8 cellular contexts compared by ENCODE assay signal in the genomic region with DNA sequence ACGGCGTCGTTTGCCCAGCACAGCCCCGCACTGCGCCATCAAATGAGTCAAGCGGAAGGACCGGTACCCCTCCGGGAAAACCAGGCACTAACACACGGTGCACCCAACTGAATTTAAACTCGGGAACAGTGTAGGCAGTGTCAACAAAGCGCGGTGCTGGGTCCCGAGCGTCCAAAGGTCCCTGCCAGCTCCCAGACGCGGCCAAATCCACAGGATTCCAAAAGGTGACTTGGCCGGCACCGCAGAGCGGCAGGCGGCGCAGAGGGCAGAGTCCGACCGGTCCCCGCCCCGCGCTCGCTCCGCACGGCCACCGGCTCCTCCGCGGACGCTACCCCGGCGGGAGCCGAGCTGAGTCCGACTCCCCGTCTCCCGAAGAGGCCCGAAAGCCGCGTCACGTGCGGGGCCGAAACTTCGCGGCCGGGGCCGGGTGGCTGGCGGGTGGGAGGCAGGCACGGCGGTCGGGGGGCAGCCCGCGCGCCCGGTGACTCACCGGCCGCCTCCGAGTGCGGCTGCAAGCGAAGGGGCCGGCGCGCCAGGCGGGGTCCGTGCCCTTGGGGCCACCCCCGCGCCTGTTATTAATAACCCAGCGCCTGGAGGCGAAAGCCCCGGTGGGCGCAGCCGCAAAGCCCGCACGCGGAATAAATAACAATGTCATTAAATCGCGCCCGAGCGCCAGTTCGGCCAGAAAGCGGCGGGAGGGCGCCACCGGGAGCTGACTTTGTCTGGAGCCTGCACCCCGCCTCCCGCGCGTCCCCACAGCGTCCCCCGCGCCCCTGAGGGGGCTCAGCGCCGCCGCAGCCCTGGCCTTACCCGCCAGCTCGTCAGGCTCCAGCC. TPM values are rescaled to one million over a fixed set of nuclear protein-coding genes. Genes with fewer than 3 reads are reported as not detected.
DNase-seq lines count a peak whose midpoint lies in the region; ATAC-seq, FAIRE-seq and TF ChIP-seq lines count a peak whose summit lies in the region.

No MANE protein-coding gene starts in this region.

- TF ChIP-seq CTCF in A549 (IDR thresholded peaks at IDR 0.05) (peak; percentile 28; the same call in 2 of the 3 replicates), GM12873 (IDR thresholded peaks at IDR 0.05; ENCODE audit: insufficient read depth, low read depth, low read length, missing control alignments) (peak; percentile 3), stomach (IDR thresholded peaks at IDR 0.05) (no peak)

- H3K9me3 ChIP-seq in A549 (no peaks in the 10 kb centered on the region), stomach (no peaks in the 10 kb centered on the region)

- H3K4me2 ChIP-seq in A549, result peak overlapping the region; percentile 85

- peak overlapping the region; percentile 60 for H3K4me3 ChIP-seq in A549
- peak overlapping the region; percentile 84 to 97 (median 93) for H3K4me3 ChIP-seq in stomach

- H3K4me1 ChIP-seq in A549 (peaks cover 36% of the 10 kb centered on the region), stomach (peaks cover 0 to 40% (median 24%) of the 10 kb centered on the region in 4 donors)

- ATAC-seq in A549 (peak; percentile 69 to 79), HG02623 (IDR thresholded peaks at IDR 0.05; ENCODE audit: unreplicated experiment) (peak; percentile 30)

- intact Hi-C loops in stomach (cut with DNase I; ENCODE audit: low total_unique reads), result no loop called here

- TF ChIP-seq EP300 in A549 (IDR thresholded peaks at IDR 0.05) (no peak), stomach (IDR thresholded peaks at IDR 0.05) (no peak)

- TF ChIP-seq POLR2A in A549 (IDR thresholded peaks at IDR 0.05; ENCODE audit: low read length) (no peak; the same call in 1 of the 2 replicates), erythroblast (IDR thresholded peaks at IDR 0.05; ENCODE audit: low read length) (peak; percentile 23), stomach (IDR thresholded peaks at IDR 0.05) (no peak)

- 3% methylated on average over 30 of the region's 98 CpGs for WGBS in A549 (ENCODE audit: missing lambda C conversion rate)
- WGBS in stomach, 5 donors, result 0 to 1% (median 1%) methylated on average over 24 to 98 of the region's 98 CpGs

- CTCF ChIA-PET in A549 (lab: Yijun Ruan, JAX), result interaction anchor here (0.6 to 3.4 kb wide), 10 partner anchors 9 to 187 kb away, joined by 3 to 21 read pairs (median 4); no protein-coding TSS in a partner anchor

- H3K27ac ChIP-seq in A549, result peak overlapping the region; percentile 86 to 97
- peak overlapping the region; percentile 95 to 99 (median 96) for H3K27ac ChIP-seq in stomach

- H3K27me3 ChIP-seq in stomach, result peaks cover 0 to 12% (median 0%) of the 10 kb centered on the region in 3 donors

- DNase-seq in A549 (ENCODE audit: low read depth in 1 of 2, low spot score in 1 of 2), result peak; percentile 62 to 81
- DNase-seq in NCI-H1105 (lab: John Stamatoyannopoulos, UW), result peak; percentile 42
- DNase-seq in activated CD4-positive, alpha-beta T cell treated with anti-CD3 and anti-CD28 coated beads, Interleukin-2, amount 50 U/mL, for 48 hours, result peak; percentile 34 to 37
- DNase-seq in erythroblast (lab: John Stamatoyannopoulos, UW), result peak; percentile 65 to 70
- DNase-seq in midbrain (lab: John Stamatoyannopoulos, UW), result peak; percentile 81
- DNase-seq in stomach, result peak; percentile 76

- no peaks in the 10 kb centered on the region for H3K36me3 ChIP-seq in stomach

- peak; percentile 24 to 25; a peak in 1 of 5 replicates for TF ChIP-seq RAD21 in A549 (conservative IDR thresholded peaks at IDR 0.05 in 1 of 2, IDR thresholded peaks at IDR 0.05 in 1 of 2)

- FAIRE-seq in A549 (lab: Jason Lieb, UNC), result no peak

- POLR2A ChIA-PET in A549 (lab: Yijun Ruan, JAX), result interaction anchor here (0.8 to 3.6 kb wide), 12 partner anchors 11 to 264 kb away, joined by 3 to 44 read pairs (median 4); no protein-coding TSS in a partner anchor

TF ChIP-seq in A549, 52 proteins besides CTCF, POLR2A, EP300 and RAD21 (continues in another document):
- TF ChIP-seq, protein P1, sequence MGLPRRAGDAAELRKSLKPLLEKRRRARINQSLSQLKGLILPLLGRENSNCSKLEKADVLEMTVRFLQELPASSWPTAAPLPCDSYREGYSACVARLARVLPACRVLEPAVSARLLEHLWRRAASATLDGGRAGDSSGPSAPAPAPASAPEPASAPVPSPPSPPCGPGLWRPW (IDR thresholded peaks at IDR 0.05), result no peak
- TF ChIP-seq RARB (CRISPR knock-in tag; IDR thresholded peaks at IDR 0.05) (no peak), ESRRA (IDR thresholded peaks at IDR 0.05; ENCODE audit: borderline replicate concordance, low read length) (no peak), ZNF302 (CRISPR knock-in tag; IDR thresholded peaks at IDR 0.05) (no peak), CEBPB (IDR thresholded peaks at IDR 0.05) (no peak), HDAC2 (IDR thresholded peaks at IDR 0.05) (no peak), HOXA7 (CRISPR knock-in tag; IDR thresholded peaks at IDR 0.05) (no peak), FOSB (CRISPR knock-in tag; IDR thresholded peaks at IDR 0.05) (no peak), ZSCAN20 (CRISPR knock-in tag; IDR thresholded peaks at IDR 0.05) (peak; percentile 78), FOXS1 (CRISPR knock-in tag; IDR thresholded peaks at IDR 0.05) (no peak), TP53 (CRISPR knock-in tag; IDR thresholded peaks at IDR 0.05) (no peak), KDM1A (IDR thresholded peaks at IDR 0.05; ENCODE audit: low read depth) (no peak), TFCP2L1 (CRISPR knock-in tag; IDR thresholded peaks at IDR 0.05) (no peak), CBX8 (IDR thresholded peaks at IDR 0.05) (no peak), SREBF2 (IDR thresholded peaks at IDR 0.05) (no peak), EHF (CRISPR knock-in tag; IDR thresholded peaks at IDR 0.05) (no peak), HOXB5 (CRISPR knock-in tag; IDR thresholded peaks at IDR 0.05) (no peak; the same call in 1 of the 2 replicates), JUNB (IDR thresholded peaks at IDR 0.05) (no peak; the same call in 1 of the 2 replicates)
- TF ChIP-seq, protein P2, sequence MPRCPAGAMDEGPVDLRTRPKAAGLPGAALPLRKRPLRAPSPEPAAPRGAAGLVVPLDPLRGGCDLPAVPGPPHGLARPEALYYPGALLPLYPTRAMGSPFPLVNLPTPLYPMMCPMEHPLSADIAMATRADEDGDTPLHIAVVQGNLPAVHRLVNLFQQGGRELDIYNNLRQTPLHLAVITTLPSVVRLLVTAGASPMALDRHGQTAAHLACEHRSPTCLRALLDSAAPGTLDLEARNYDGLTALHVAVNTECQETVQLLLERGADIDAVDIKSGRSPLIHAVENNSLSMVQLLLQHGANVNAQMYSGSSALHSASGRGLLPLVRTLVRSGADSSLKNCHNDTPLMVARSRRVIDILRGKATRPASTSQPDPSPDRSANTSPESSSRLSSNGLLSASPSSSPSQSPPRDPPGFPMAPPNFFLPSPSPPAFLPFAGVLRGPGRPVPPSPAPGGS (IDR thresholded peaks at IDR 0.05), result peak; percentile 52; the same call in 1 of the 3 replicates
- TF ChIP-seq, protein P3, sequence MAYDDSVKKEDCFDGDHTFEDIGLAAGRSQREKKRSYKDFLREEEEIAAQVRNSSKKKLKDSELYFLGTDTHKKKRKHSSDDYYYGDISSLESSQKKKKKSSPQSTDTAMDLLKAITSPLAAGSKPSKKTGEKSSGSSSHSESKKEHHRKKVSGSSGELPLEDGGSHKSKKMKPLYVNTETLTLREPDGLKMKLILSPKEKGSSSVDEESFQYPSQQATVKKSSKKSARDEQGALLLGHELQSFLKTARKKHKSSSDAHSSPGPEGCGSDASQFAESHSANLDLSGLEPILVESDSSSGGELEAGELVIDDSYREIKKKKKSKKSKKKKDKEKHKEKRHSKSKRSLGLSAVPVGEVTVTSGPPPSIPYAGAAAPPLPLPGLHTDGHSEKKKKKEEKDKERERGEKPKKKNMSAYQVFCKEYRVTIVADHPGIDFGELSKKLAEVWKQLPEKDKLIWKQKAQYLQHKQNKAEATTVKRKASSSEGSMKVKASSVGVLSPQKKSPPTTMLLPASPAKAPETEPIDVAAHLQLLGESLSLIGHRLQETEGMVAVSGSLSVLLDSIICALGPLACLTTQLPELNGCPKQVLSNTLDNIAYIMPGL (CRISPR knock-in tag; IDR thresholded peaks at IDR 0.05; ENCODE audit: borderline replicate concordance), result no peak
- TF ChIP-seq, protein P4, sequence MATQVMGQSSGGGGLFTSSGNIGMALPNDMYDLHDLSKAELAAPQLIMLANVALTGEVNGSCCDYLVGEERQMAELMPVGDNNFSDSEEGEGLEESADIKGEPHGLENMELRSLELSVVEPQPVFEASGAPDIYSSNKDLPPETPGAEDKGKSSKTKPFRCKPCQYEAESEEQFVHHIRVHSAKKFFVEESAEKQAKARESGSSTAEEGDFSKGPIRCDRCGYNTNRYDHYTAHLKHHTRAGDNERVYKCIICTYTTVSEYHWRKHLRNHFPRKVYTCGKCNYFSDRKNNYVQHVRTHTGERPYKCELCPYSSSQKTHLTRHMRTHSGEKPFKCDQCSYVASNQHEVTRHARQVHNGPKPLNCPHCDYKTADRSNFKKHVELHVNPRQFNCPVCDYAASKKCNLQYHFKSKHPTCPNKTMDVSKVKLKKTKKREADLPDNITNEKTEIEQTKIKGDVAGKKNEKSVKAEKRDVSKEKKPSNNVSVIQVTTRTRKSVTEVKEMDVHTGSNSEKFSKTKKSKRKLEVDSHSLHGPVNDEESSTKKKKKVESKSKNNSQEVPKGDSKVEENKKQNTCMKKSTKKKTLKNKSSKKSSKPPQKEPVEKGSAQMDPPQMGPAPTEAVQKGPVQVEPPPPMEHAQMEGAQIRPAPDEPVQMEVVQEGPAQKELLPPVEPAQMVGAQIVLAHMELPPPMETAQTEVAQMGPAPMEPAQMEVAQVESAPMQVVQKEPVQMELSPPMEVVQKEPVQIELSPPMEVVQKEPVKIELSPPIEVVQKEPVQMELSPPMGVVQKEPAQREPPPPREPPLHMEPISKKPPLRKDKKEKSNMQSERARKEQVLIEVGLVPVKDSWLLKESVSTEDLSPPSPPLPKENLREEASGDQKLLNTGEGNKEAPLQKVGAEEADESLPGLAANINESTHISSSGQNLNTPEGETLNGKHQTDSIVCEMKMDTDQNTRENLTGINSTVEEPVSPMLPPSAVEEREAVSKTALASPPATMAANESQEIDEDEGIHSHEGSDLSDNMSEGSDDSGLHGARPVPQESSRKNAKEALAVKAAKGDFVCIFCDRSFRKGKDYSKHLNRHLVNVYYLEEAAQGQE (IDR thresholded peaks at IDR 0.05), result no peak

RNA-seq across cellular contexts. Expression of a gene that starts 0.8 kb away (rescaled TPM):
- polyA plus RNA-seq in A549 (2011; rRNA removed), result 55.2 and 63.2 TPM in 2 replicates
- polyA plus RNA-seq in A549 (2012; cell fraction: cytosol; rRNA removed), result 13.2 and 17.1 TPM in 2 replicates
- 6.7 and 9.5 TPM in 2 replicates for polyA plus RNA-seq in A549 (2012; cell fraction: nucleus; rRNA removed)
- polyA plus RNA-seq in A549 (2017; fragmentation: RNase III; extraction: RNeasy Plus Mini Kit Qiagen cat#74134 plus additional on column Dnase treatment), result 14.9 to 15.5 TPM (median 15.3 TPM) in 3 replicates
- 58.4 and 60.4 TPM in 2 replicates for polyA minus RNA-seq in A549 (2011; rRNA and poly(A)+ RNA removed)
- total RNA-seq in stomach, result 10 to 100 TPM in 3 of 5 donors, 1 to 10 TPM in 2; 5.8 to 25.2 (median 13.2) TPM
- polyA plus RNA-seq in stomach, result 1 to 10 TPM; 1.1 to 2.0 (median 1.2) TPM

Comparison
In these comparisons a context has a peak if more than half of its experiments do, and no peak if none do; other contexts are left out.
1. Peak in every context shown above with its lines: DNase-seq, ATAC-seq, H3K4me3 ChIP-seq and H3K27ac ChIP-seq.
2. CTCF ChIP-seq: peak in A549 (single experiment) and GM12873 (single experiment); none in stomach (0 of 7).